20 cellular contexts compared by ENCODE assay signal in genomic region chr10:78830062-78830974, GRCh38.
DNase-seq lines count a peak whose midpoint lies in the region; FAIRE-seq and TF ChIP-seq lines count a peak whose summit lies in the region.
"Had no signal": no experiment of that assay in that cellular context is flagged by ENCODE, and none has a peak within 500 bp of the region (broad histone marks: within the 10 kb centered on the region; RNA-seq: fewer than 3 reads in every experiment).

No MANE protein-coding gene starts in this region.

- TF ChIP-seq CTCF in AG04450 (IDR thresholded peaks at IDR 0.05; ENCODE audit: low read depth, low read length) = no peak
- no peak for TF ChIP-seq CTCF in prostate gland (IDR thresholded peaks at IDR 0.05)

- peaks cover 7% of the 10 kb centered on the region; the same call in 1 of the 2 replicates for H3K9me3 ChIP-seq in AG04450 (ENCODE audit: control insufficient read depth, insufficient read depth, low read length)
- peaks cover 20% of the 10 kb centered on the region for H3K9me3 ChIP-seq in adipocyte (ENCODE audit: control insufficient read depth, low read length)
- H3K9me3 ChIP-seq in prostate gland = no peaks in the 10 kb centered on the region
- no peaks in the 10 kb centered on the region for H3K9me3 ChIP-seq in small intestine (ENCODE audit: control insufficient read depth, low read depth)

- H3K36me3 ChIP-seq in adipocyte (ENCODE audit: control insufficient read depth, insufficient read depth, low read length, severe bottlenecking) (no peaks in the 10 kb centered on the region), prostate gland (no peaks in the 10 kb centered on the region), small intestine (ENCODE audit: control insufficient read depth in 2 of 2, insufficient read depth in 2 of 2, low read length in 2 of 2) (no peaks in the 10 kb centered on the region)
- H3K36me3 ChIP-seq: right atrium auricular region had no signal

- H3K4me1 ChIP-seq in adipocyte (ENCODE audit: control insufficient read depth, insufficient read depth, low read length) (peaks cover 3% of the 10 kb centered on the region), prostate gland (replicated peaks) (no peaks in the 10 kb centered on the region), small intestine (ENCODE audit: control insufficient read depth in 2 of 2, insufficient read depth in 1 of 2, low read depth in 1 of 2, low read length in 1 of 2) (no peaks in the 10 kb centered on the region)

- H3K4me3 ChIP-seq in AG04450 (ENCODE audit: low read depth, low read length) = no peak overlapping the region
- H3K4me3 ChIP-seq in adipocyte (ENCODE audit: low read length) = no peak overlapping the region
- no peak overlapping the region for H3K4me3 ChIP-seq in prostate gland
- no peak overlapping the region for H3K4me3 ChIP-seq in small intestine (ENCODE audit: low read depth in 1 of 2, low read length in 2 of 2)
- H3K4me3 ChIP-seq: GM23338, right atrium auricular region had no signal

- intact Hi-C loops in prostate gland (cut with DNase I) = no loop called here

- WGBS in prostate gland = 76% methylated on average over 7 of the region's 7 CpGs
- WGBS in small intestine, 3 donors = 52 to 59% (median 56%) methylated on average over 7 of the region's 7 CpGs

- H3K27ac ChIP-seq in AG04450 (ENCODE audit: low read depth, low read length) = no peak overlapping the region
- no peak overlapping the region for H3K27ac ChIP-seq in prostate gland
- no peak overlapping the region for H3K27ac ChIP-seq in small intestine (ENCODE audit: low read depth in 1 of 2, low read length in 1 of 2)
- H3K27ac ChIP-seq: C4-2B, right atrium auricular region had no signal

- DNase-seq in AG04450 (ENCODE audit: low read depth, low spot score) = peak; percentile 11
- DNase-seq in HS-5 (ENCODE audit: low read depth) = peak; percentile 35
- peak; percentile 12 for DNase-seq in adipocyte (ENCODE audit: low read depth)
- peak; percentile 17 for DNase-seq in iris pigment epithelial cell (ENCODE audit: low read depth)
- no peak for DNase-seq in MV-4-11 (lab: John Stamatoyannopoulos, UW)
- no peak for DNase-seq in prostate gland (ENCODE audit: low spot score)
- no peak for DNase-seq in small intestine
- no peak for DNase-seq in SIG-M5 treated with dmso at 0.1 percent for 504 hours (lab: John Stamatoyannopoulos, UW; ENCODE audit: unreplicated experiment)
- DNase-seq: activated naive CD8-positive, alpha-beta T cell treated with anti-CD3 and anti-CD28 coated beads, Interleukin-2, amount 10 ng/mL, durations not matched to agents 7 days and 5 days; caudate nucleus; DMS153; islet precursor cell; NCI-H1930; SHP77 treated with DMSO at 0.1 percent for 48 hours; stimulated activated naive CD8-positive, alpha-beta T cell treated with anti-CD3 and anti-CD28 coated beads, Interleukin-15, Interleukin-2, amounts not matched to agents 100 U/mL and 50 U/mL, for 24 hours; T-helper 9 cell had no signal

- H3K9ac ChIP-seq in adipocyte (ENCODE audit: low read length) = no peak overlapping the region

- no peak for FAIRE-seq in small intestine (lab: Jason Lieb, UNC)
- FAIRE-seq: A204.1 had no signal

- CTCF ChIA-PET in AG04450 (lab: Charles Lee) = no interaction called here

- no peak for TF ChIP-seq POLR2A in prostate gland (IDR thresholded peaks at IDR 0.05)

- peaks cover 7% of the 10 kb centered on the region for H3K27me3 ChIP-seq in AG04450 (ENCODE audit: control insufficient read depth, insufficient read depth, low read length)
- H3K27me3 ChIP-seq in adipocyte (replicated peaks; ENCODE audit: control insufficient read depth, insufficient read depth, low read length) = no peaks in the 10 kb centered on the region
- H3K27me3 ChIP-seq in prostate gland (replicated peaks; ENCODE audit: insufficient read depth) = no peaks in the 10 kb centered on the region
- no peaks in the 10 kb centered on the region for H3K27me3 ChIP-seq in small intestine (ENCODE audit: control insufficient read depth in 2 of 2, insufficient read depth in 2 of 2, low read length in 2 of 2)
- H3K27me3 ChIP-seq: right atrium auricular region had no signal

- POLR2A ChIA-PET in AG04450 (lab: Yijun Ruan, JAX) = no interaction called here

Comparison
In these comparisons a context has a peak if more than half of its experiments do, and no peak if none do; other contexts are left out.
1. DNase-seq: peak in AG04450 (single experiment), HS-5 (single experiment), adipocyte (single experiment) and iris pigment epithelial cell (single experiment); none in MV-4-11 (single experiment), prostate gland (single experiment), small intestine (single experiment) and SIG-M5 treated with dmso at 0.1 percent for 504 hours (single experiment).